In genomic region chr16:75420987-75421819, GRCh38 we compare ENCODE assay signal across 9 cellular contexts. TPM values are rescaled to one million over a fixed set of nuclear protein-coding genes. Genes with fewer than 3 reads are reported as not detected.
DNase-seq lines count a peak whose midpoint lies in the region; ATAC-seq, FAIRE-seq and TF ChIP-seq lines count a peak whose summit lies in the region.
"Had no signal": no experiment of that assay in that cellular context is flagged by ENCODE, and none has a peak within 500 bp of the region (broad histone marks: within the 10 kb centered on the region; RNA-seq: fewer than 3 reads in every experiment).

No MANE protein-coding gene starts in this region.

- dilution Hi-C loops in keratinocyte (cut with MboI; ENCODE audit: extremely low pct_ligation_motif_present, low sequenced_read_pairs): no loop called here

- POLR2A ChIA-PET in K562 (lab: Yijun Ruan, JAX): interaction anchor here (0.6 to 1.9 kb wide), 4 partner anchors 9 to 254 kb away, joined by 3 to 12 read pairs (median 3); partner anchors contain the start of gene CFDP1

- H3K4me2 ChIP-seq in K562 (ENCODE audit: insufficient read depth, low read length) (peak overlapping the region; percentile 64), keratinocyte (ENCODE audit: control insufficient read depth, extremely low read depth, insufficient read depth, low read depth, low read length) (peak overlapping the region; percentile 80)
- H3K4me2 ChIP-seq: PC-9 had no signal

- in situ Hi-C loops in K562 (cut with MboI): no loop called here

- no peaks in the 10 kb centered on the region for H3K9me3 ChIP-seq in K562 (replicated peaks; ENCODE audit: control insufficient read depth, insufficient read depth, low read depth, low read length)
- H3K9me3 ChIP-seq in keratinocyte (ENCODE audit: control insufficient read depth, low read depth, low read length): no peaks in the 10 kb centered on the region

- no peak for TF ChIP-seq RAD21 in K562 (CRISPR knock-in tag; conservative IDR thresholded peaks at IDR 0.05 in 1 of 2, IDR thresholded peaks at IDR 0.05 in 1 of 2)

- peak overlapping the region in 1 of 2 experiments; percentile 31; a peak in 2 of 4 replicates for H3K9ac ChIP-seq in K562 (ENCODE audit: insufficient read depth in 1 of 2, low read depth in 2 of 2, low read length in 2 of 2)
- H3K9ac ChIP-seq in keratinocyte (ENCODE audit: control insufficient read depth, extremely low read depth, insufficient read depth, low read length): peak overlapping the region; percentile 62

- TF ChIP-seq CTCF in K562 (IDR thresholded peaks at IDR 0.05 in 2 of 3, conservative IDR thresholded peaks at IDR 0.05 in 1 of 3; ENCODE audit: insufficient read depth in 2 of 3, low read depth in 1 of 3, low read length in 3 of 3) (no peak), keratinocyte (optimal IDR thresholded peaks at IDR 0.05 in 1 of 3, IDR thresholded peaks at IDR 0.05 in 1 of 3, conservative IDR thresholded peaks at IDR 0.05 in 1 of 3; ENCODE audit: extremely low read depth in 1 of 3, insufficient read depth in 2 of 3, low read length in 3 of 3) (no peak)

- H3K36me3 ChIP-seq in H7 (replicated peaks; ENCODE audit: control insufficient read depth, insufficient read depth, low read length): no peaks in the 10 kb centered on the region
- no peaks in the 10 kb centered on the region for H3K36me3 ChIP-seq in K562 (ENCODE audit: control insufficient read depth, insufficient read depth, low read length)
- H3K36me3 ChIP-seq in keratinocyte (ENCODE audit: control insufficient read depth in 2 of 2, extremely low read depth in 1 of 2, insufficient read depth in 2 of 2, low read length in 2 of 2): no peaks in the 10 kb centered on the region

- peak; percentile 89 for FAIRE-seq in K562 (lab: Jason Lieb, UNC)
- FAIRE-seq in keratinocyte (lab: Jason Lieb, UNC): peak; percentile 53

- H4K20me1 ChIP-seq in K562 (replicated peaks; ENCODE audit: control insufficient read depth, insufficient read depth, low read length): no peaks in the 10 kb centered on the region
- no peaks in the 10 kb centered on the region for H4K20me1 ChIP-seq in keratinocyte (ENCODE audit: control insufficient read depth, extremely low read depth, insufficient read depth, low read length)

- peaks cover 4 to 8% of the 10 kb centered on the region in 2 experiments; a peak in 4 of 5 replicates for H3K4me1 ChIP-seq in K562 (replicated peaks in 1 of 2; ENCODE audit: control insufficient read depth in 2 of 2, insufficient read depth in 2 of 2, low read length in 2 of 2)
- peaks cover 9% of the 10 kb centered on the region for H3K4me1 ChIP-seq in keratinocyte (ENCODE audit: control insufficient read depth, extremely low read depth, insufficient read depth, low read length)

- intact Hi-C loops in K562 (cut with micrococcal nuclease): loop anchor here (1.0 to 5.0 kb wide), 2 partner anchors 11 to 41 kb away; partner anchors contain the start of gene TMEM170A

- no peaks in the 10 kb centered on the region for H3K27me3 ChIP-seq in H7 (ENCODE audit: control insufficient read depth, insufficient read depth, low read length)
- no peaks in the 10 kb centered on the region for H3K27me3 ChIP-seq in K562 (ENCODE audit: control insufficient read depth in 2 of 2, insufficient read depth in 2 of 2, low read length in 2 of 2)
- H3K27me3 ChIP-seq in keratinocyte (ENCODE audit: control insufficient read depth, extremely low read depth, insufficient read depth, low read length): no peaks in the 10 kb centered on the region

- 21% methylated on average over 8 of the region's 8 CpGs for WGBS in K562 (ENCODE audit: insufficient coverage, low coverage, missing lambda C conversion rate)

- H3K9me1 ChIP-seq in K562 (ENCODE audit: control insufficient read depth, insufficient read depth, low read length) (no peaks in the 10 kb centered on the region), keratinocyte (ENCODE audit: control insufficient read depth, extremely low read depth, insufficient read depth, low read length) (no peaks in the 10 kb centered on the region)

- no peak for TF ChIP-seq EP300 in K562 (IDR thresholded peaks at IDR 0.05; ENCODE audit: low read length)

- TF ChIP-seq POLR2A in K562 (conservative IDR thresholded peaks at IDR 0.05): 0 out of 2 replicates have a peak, but pooled peaks have one; percentile 37

- CTCF ChIA-PET in K562 (lab: Yijun Ruan, JAX; ENCODE audit: low intra/inter-chr PET ratio): interaction anchor here (1.2 kb wide), 1 partner anchor 43 kb away, joined by 4 read pairs; the partner anchor contains the start of gene TMEM170A

- ATAC-seq in K562: peak; percentile 97

- H3K79me2 ChIP-seq in K562 (ENCODE audit: control insufficient read depth, insufficient read depth, low read length) (peaks cover 75% of the 10 kb centered on the region), keratinocyte (ENCODE audit: control insufficient read depth, insufficient read depth, low read length) (peaks cover 84% of the 10 kb centered on the region)

- H3K27ac ChIP-seq in K562 (ENCODE audit: extremely low read depth, low read depth, low read length) (peak overlapping the region; percentile 29; the same call in 2 of the 3 replicates), keratinocyte (ENCODE audit: control insufficient read depth, insufficient read depth, low read length) (peak overlapping the region; percentile 47)
- H3K27ac ChIP-seq: PC-9 had no signal

- H2AFZ ChIP-seq in K562 (ENCODE audit: low read depth, low read length) (peak overlapping the region; percentile 68), keratinocyte (ENCODE audit: control insufficient read depth, low read length) (peak overlapping the region; percentile 41)
- H2AFZ ChIP-seq: PC-9 had no signal

- H3K4me3 ChIP-seq in H7 (ENCODE audit: insufficient read depth, low read depth, low read length) (no peak overlapping the region), K562 (0 out of 2 replicates have a peak overlapping the region, but pooled peaks have one; percentile 3), keratinocyte (ENCODE audit: control insufficient read depth in 2 of 3, extremely low read depth in 1 of 3, insufficient read depth in 2 of 3, low read depth in 1 of 3, low read length in 3 of 3) (peak overlapping the region in 2 of 3 experiments; percentile 12 to 41)
- H3K4me3 ChIP-seq: PC-9 had no signal

- BruUV-seq in K562 (replicated peaks; lab: Mats Ljungman, UMichigan): no TSS peak

- DNase-seq in EH (ENCODE audit: low read depth) (peak; percentile 67), H7 (peak; percentile 72), NCI-H226 (peak; percentile 70), K562 (ENCODE audit: extremely low read depth in 1 of 4, low spot score in 3 of 4) (peak; percentile 26 to 85 (median 46)), keratinocyte (ENCODE audit: low read depth, low spot score) (no peak), RPMI8226 (no peak), SIG-M5 treated with dmso at 0.1 percent for 504 hours (lab: John Stamatoyannopoulos, UW; ENCODE audit: unreplicated experiment) (no peak)
- peak; percentile 25 for DNase-seq in stimulated activated CD4-positive, alpha-beta T cell treated with anti-CD3 and anti-CD28 coated beads, Interleukin-4, amount 100 ng/mL, for 24 hours

RNA-seq across cellular contexts. Expression of gene CFDP1, which starts 12.1 kb away (rescaled TPM):
- 36.0 and 55.2 TPM in 2 replicates for total RNA-seq in H7 (2014; rRNA removed; shearing (Covaris generic))
- 50.7 and 123 TPM in 2 replicates for total RNA-seq in K562 (2011; cell fraction: chromatin; rRNA removed; ENCODE audit: low replicate concordance)
- total RNA-seq in K562 (2011; cell fraction: nucleolus; rRNA removed): 30.4 and 36.8 TPM in 2 replicates
- 80.4 and 108 TPM in 2 replicates for total RNA-seq in K562 (2011; cell fraction: nucleoplasm; rRNA removed)
- 40.0 and 43.7 TPM in 2 replicates for total RNA-seq in K562 (2014; rRNA removed)
- 70.4 and 73.6 TPM in 2 replicates for total RNA-seq in K562 (2014; rRNA removed; fragmentation: Illumina TruSeq; extraction: Trizol)
- 76.7 and 77.1 TPM in 2 replicates for total RNA-seq in K562 (2015; rRNA removed; fragmentation: Illumina TruSeq; extraction: Trizol)
- total RNA-seq in K562 (2021): 30.3 and 31.5 TPM in 2 replicates
- 29.2 and 44.3 TPM in 2 replicates for polyA plus RNA-seq in K562 (2011; rRNA removed)
- 6.2 and 13.8 TPM in 2 replicates for polyA plus RNA-seq in K562 (2011; cell fraction: cytosol; rRNA removed)
- 10.1 and 10.6 TPM in 2 replicates for polyA plus RNA-seq in K562 (2011; cell fraction: nucleus; rRNA removed)
- 33.8 and 53.4 TPM in 2 replicates for polyA plus RNA-seq in K562 (2012)
- 61.1 and 78.4 TPM in 2 replicates for polyA plus RNA-seq in K562 (2014; fragmentation: Illumina TruSeq; extraction: Trizol)
- polyA plus RNA-seq in K562 (2014; fragmentation: Nextera tagmentation; extraction: Ambion mirVana): 10 to 100 TPM; 33.4 to 61.7 TPM
- 57.5 and 65.0 TPM in 2 replicates for polyA plus RNA-seq in K562 (2014; rRNA removed)
- polyA minus RNA-seq in K562 (2011; rRNA and poly(A)+ RNA removed): 40.5 and 47.0 TPM in 2 replicates
- polyA minus RNA-seq in K562 (2011; cell fraction: cytosol; rRNA and poly(A)+ RNA removed): 7.4 and 16.0 TPM in 2 replicates
- polyA minus RNA-seq in K562 (2011; cell fraction: nucleus; rRNA and poly(A)+ RNA removed): 16.4 and 24.8 TPM in 2 replicates
- polyA plus RNA-seq in keratinocyte: 22.3 to 42.1 TPM (median 32.8 TPM) in 3 replicates
- polyA plus RNA-seq in keratinocyte (2011; ENCODE audit: low read depth): 131 TPM
- polyA plus RNA-seq in keratinocyte (2011; cell fraction: cytosol; rRNA removed): 33.8 and 43.1 TPM in 2 replicates
- polyA plus RNA-seq in keratinocyte (2011; cell fraction: nucleus; rRNA removed): 14.3 and 25.7 TPM in 2 replicates
- polyA plus RNA-seq in keratinocyte (2012; ENCODE audit: low replicate concordance): 37.4 and 45.9 TPM in 2 replicates
- polyA minus RNA-seq in keratinocyte: 2.7 to 17.7 TPM (median 6.8 TPM) in 3 replicates
- 18.0 TPM for polyA minus RNA-seq in keratinocyte (2011; cell fraction: cytosol; rRNA and poly(A)+ RNA removed)
- polyA minus RNA-seq in keratinocyte (2011; cell fraction: nucleus; rRNA and poly(A)+ RNA removed): 6.6 and 23.9 TPM in 2 replicates

RNA-seq across cellular contexts. Expression of gene TMEM170A, which starts 43.3 kb away (rescaled TPM):
- total RNA-seq in H7 (2014; rRNA removed; shearing (Covaris generic)): 43.7 and 55.9 TPM in 2 replicates
- total RNA-seq in K562 (2011; cell fraction: chromatin; rRNA removed; ENCODE audit: low replicate concordance): 30.7 and 44.8 TPM in 2 replicates
- 22.4 and 25.5 TPM in 2 replicates for total RNA-seq in K562 (2011; cell fraction: nucleolus; rRNA removed)
- total RNA-seq in K562 (2011; cell fraction: nucleoplasm; rRNA removed): 32.1 and 44.1 TPM in 2 replicates
- total RNA-seq in K562 (2014; rRNA removed): 11.3 and 15.0 TPM in 2 replicates
- 17.6 and 18.2 TPM in 2 replicates for total RNA-seq in K562 (2014; rRNA removed; fragmentation: Illumina TruSeq; extraction: Trizol)
- 18.4 and 19.0 TPM in 2 replicates for total RNA-seq in K562 (2015; rRNA removed; fragmentation: Illumina TruSeq; extraction: Trizol)
- total RNA-seq in K562 (2021): 16.6 and 18.0 TPM in 2 replicates
- polyA plus RNA-seq in K562 (2011; rRNA removed): 28.3 and 30.2 TPM in 2 replicates
- polyA plus RNA-seq in K562 (2011; cell fraction: cytosol; rRNA removed): 11.9 and 20.5 TPM in 2 replicates
- polyA plus RNA-seq in K562 (2011; cell fraction: nucleus; rRNA removed): 13.3 and 13.8 TPM in 2 replicates
- polyA plus RNA-seq in K562 (2012): 9.2 and 10.2 TPM in 2 replicates
- 9.2 and 11.2 TPM in 2 replicates for polyA plus RNA-seq in K562 (2014; fragmentation: Illumina TruSeq; extraction: Trizol)
- polyA plus RNA-seq in K562 (2014; fragmentation: Nextera tagmentation; extraction: Ambion mirVana): 1 to 10 TPM; 6.1 to 7.3 TPM
- polyA plus RNA-seq in K562 (2014; rRNA removed): 10.0 and 10.2 TPM in 2 replicates
- 27.1 and 27.2 TPM in 2 replicates for polyA minus RNA-seq in K562 (2011; rRNA and poly(A)+ RNA removed)
- 10.6 and 13.2 TPM in 2 replicates for polyA minus RNA-seq in K562 (2011; cell fraction: cytosol; rRNA and poly(A)+ RNA removed)
- 8.9 and 17.3 TPM in 2 replicates for polyA minus RNA-seq in K562 (2011; cell fraction: nucleus; rRNA and poly(A)+ RNA removed)
- polyA plus RNA-seq in keratinocyte: 13.2 to 22.1 TPM (median 14.5 TPM) in 3 replicates
- 6.4 TPM for polyA plus RNA-seq in keratinocyte (2011; ENCODE audit: low read depth)
- 7.2 and 12.6 TPM in 2 replicates for polyA plus RNA-seq in keratinocyte (2011; cell fraction: cytosol; rRNA removed)
- polyA plus RNA-seq in keratinocyte (2011; cell fraction: nucleus; rRNA removed): 16.4 and 17.4 TPM in 2 replicates
- 10.1 and 15.8 TPM in 2 replicates for polyA plus RNA-seq in keratinocyte (2012; ENCODE audit: low replicate concordance)
- 4.1 to 15.9 TPM (median 10.9 TPM) in 3 replicates for polyA minus RNA-seq in keratinocyte
- 8.8 TPM for polyA minus RNA-seq in keratinocyte (2011; cell fraction: cytosol; rRNA and poly(A)+ RNA removed)
- 12.8 and 23.4 TPM in 2 replicates for polyA minus RNA-seq in keratinocyte (2011; cell fraction: nucleus; rRNA and poly(A)+ RNA removed)

Comparison
In these comparisons a context has a peak if more than half of its experiments do, and no peak if none do; other contexts are left out.
1. DNase-seq: peak in EH (single experiment), H7 (single experiment), NCI-H226 (single experiment), K562 (4 of 4) and stimulated activated CD4-positive, alpha-beta T cell treated with anti-CD3 and anti-CD28 coated beads, Interleukin-4, amount 100 ng/mL, for 24 hours (single experiment); none in keratinocyte (single experiment), RPMI8226 (single experiment) and SIG-M5 treated with dmso at 0.1 percent for 504 hours (single experiment).